ENCODE assay signal across 23 cellular contexts in genomic region chr13:79533781-79534400, GRCh38. TPM values are rescaled to one million over a fixed set of nuclear protein-coding genes. Genes with fewer than 3 reads are reported as not detected.
DNase-seq lines count a peak whose midpoint lies in the region; ATAC-seq and TF ChIP-seq lines count a peak whose summit lies in the region.
"Had no signal": no experiment of that assay in that cellular context is flagged by ENCODE, and none has a peak within 500 bp of the region (broad histone marks: within the 10 kb centered on the region; RNA-seq: fewer than 3 reads in every experiment).

No MANE protein-coding gene starts in this region.

- H3K27ac Mint-ChIP-seq in T-helper 2 cell treated with Interferon-gamma antibody and Interleukin-4, amounts not matched to agents 5 μg/mL and 100 μg/mL, for 36 hours = peak overlapping the region; percentile 76
- H3K27ac Mint-ChIP-seq in WTC11 = 0 out of 2 replicates have a peak overlapping the region, but pooled peaks have one; percentile 1
- H3K27ac Mint-ChIP-seq: activated naive CD4-positive, alpha-beta T cell treated with anti-CD3 and anti-CD28 coated beads for 36 hours; brain; CD4-positive, CD25-positive, alpha-beta regulatory T cell; stimulated activated memory B cell treated with anti-CD40 and anti-IgM and Interleukin-4, amounts not matched to agents 10 μg/mL and 1 μg/mL and 100 μg/mL, for 72 hours had no signal

- in situ Hi-C loops in mammary epithelial cell (cut with MboI; ENCODE audit: low sequenced_read_pairs in 2 of 2) = no loop called here

- H3K79me2 ChIP-seq in mammary epithelial cell (ENCODE audit: insufficient read depth, low read length) = peaks cover 69% of the 10 kb centered on the region

- H4K20me1 ChIP-seq in mammary epithelial cell (ENCODE audit: insufficient read depth, low read length) = no peaks in the 10 kb centered on the region

- CTCF ChIA-PET in WTC11 (lab: Charles Lee) (interaction anchor here (1.6 to 5.7 kb wide), 3 partner anchors 8 to 142 kb away, joined by 4 to 54 read pairs (median 5); no protein-coding TSS in a partner anchor), mammary epithelial cell (lab: Charles Lee; ENCODE audit: low non-redundant PET) (no interaction called here)

- no peak overlapping the region for H3K4me3 Mint-ChIP-seq in T-helper 2 cell treated with Interferon-gamma antibody and Interleukin-4, amounts not matched to agents 5 μg/mL and 100 μg/mL, for 36 hours
- no peak overlapping the region for H3K4me3 Mint-ChIP-seq in WTC11
- H3K4me3 Mint-ChIP-seq: activated naive CD4-positive, alpha-beta T cell treated with anti-CD3 and anti-CD28 coated beads for 36 hours; brain; CD4-positive, CD25-positive, alpha-beta regulatory T cell; stimulated activated memory B cell treated with anti-CD40 and anti-IgM and Interleukin-4, amounts not matched to agents 10 μg/mL and 1 μg/mL and 100 μg/mL, for 72 hours had no signal

- peaks cover 67% of the 10 kb centered on the region for H3K4me1 Mint-ChIP-seq in T-helper 2 cell treated with Interferon-gamma antibody and Interleukin-4, amounts not matched to agents 5 μg/mL and 100 μg/mL, for 36 hours (ENCODE audit: low read depth)
- peaks cover 43% of the 10 kb centered on the region for H3K4me1 Mint-ChIP-seq in WTC11
- H3K4me1 Mint-ChIP-seq: brain; stimulated activated memory B cell treated with anti-CD40 and anti-IgM and Interleukin-4, amounts not matched to agents 10 μg/mL and 1 μg/mL and 100 μg/mL, for 72 hours had no signal

- H3K27me3 Mint-ChIP-seq in T-helper 2 cell treated with Interferon-gamma antibody and Interleukin-4, amounts not matched to agents 5 μg/mL and 100 μg/mL, for 36 hours (ENCODE audit: low read depth) = no peaks in the 10 kb centered on the region
- no peaks in the 10 kb centered on the region for H3K27me3 Mint-ChIP-seq in WTC11 (ENCODE audit: low read depth)
- H3K27me3 Mint-ChIP-seq: CD4-positive, CD25-positive, alpha-beta regulatory T cell; stimulated activated memory B cell treated with anti-CD40 and anti-IgM and Interleukin-4, amounts not matched to agents 10 μg/mL and 1 μg/mL and 100 μg/mL, for 72 hours had no signal

- H3K9me3 ChIP-seq in mammary epithelial cell (replicated peaks; ENCODE audit: insufficient read depth, low read length) = no peaks in the 10 kb centered on the region
- H3K9me3 ChIP-seq: left ventricle myocardium inferior, Peyer's patch, right atrium auricular region, tibial artery had no signal

- no peak overlapping the region for H3K4me2 ChIP-seq in mammary epithelial cell (ENCODE audit: insufficient read depth, low read depth, low read length)

- no TSS peak for BruUV-seq in mammary epithelial cell (replicated peaks; lab: Mats Ljungman, UMichigan)

- no peak for DNase-seq in T-helper 2 cell treated with Interferon-gamma antibody and Interleukin-4, amounts not matched to agents 5 μg/mL and 100 μg/mL, for 36 hours (ENCODE audit: low spot score)
- DNase-seq in T-helper 2 cell (no peak), HCEC 1CT (peak; percentile 40), WTC11 (ENCODE audit: low spot score) (no peak), hepatic stellate cell (ENCODE audit: low spot score) (peak; percentile 15), epidermal melanocyte (ENCODE audit: insufficient read length, low spot score) (no peak), mammary epithelial cell (no peak)
- DNase-seq: activated CD4-positive, alpha-beta T cell treated with anti-CD3 and anti-CD28 coated beads for 4 hours; activated CD8-positive, alpha-beta memory T cell treated with anti-CD3 and anti-CD28 coated beads, Interleukin-2, amount 50 U/mL, for 48 hours; activated naive CD4-positive, alpha-beta T cell treated with anti-CD3 and anti-CD28 coated beads for 36 hours; CD4-positive, CD25-positive, alpha-beta regulatory T cell; cortex of kidney; H7; left ventricle myocardium inferior; NCI-H1417 treated with DMSO at 0.1 percent for 48 hours; NCI-H69; Peyer's patch; stimulated activated CD4-positive, alpha-beta T cell treated with anti-CD3 and anti-CD28 coated beads, Interleukin-15, amount 100 ng/mL, for 24 hours; tibial artery had no signal

- TF ChIP-seq CTCF in WTC11 (IDR thresholded peaks at IDR 0.05) (no peak), mammary epithelial cell (conservative IDR thresholded peaks at IDR 0.05 in 1 of 2, IDR thresholded peaks at IDR 0.05 in 1 of 2; ENCODE audit: extremely low read depth in 1 of 2, insufficient read depth in 1 of 2, low read depth in 1 of 2, low read length in 2 of 2) (no peak)

- 100% methylated on average over 5 of the region's 6 CpGs for WGBS in mammary epithelial cell (ENCODE audit: low coverage, missing lambda C conversion rate)

- H3K4me3 ChIP-seq in mammary epithelial cell (replicated peaks in 1 of 3; ENCODE audit: insufficient read depth in 1 of 3, low read depth in 2 of 3, low read length in 3 of 3) = no peak overlapping the region
- H3K4me3 ChIP-seq: left ventricle myocardium inferior, Peyer's patch, right atrium auricular region, tibial artery had no signal

- ATAC-seq in WTC11 (no peak), GM21825 (IDR thresholded peaks at IDR 0.05; ENCODE audit: unreplicated experiment) (no peak)
- ATAC-seq: stimulated activated memory B cell treated with anti-CD40 and anti-IgM and Interleukin-4, amounts not matched to agents 10 μg/mL and 1 μg/mL and 100 μg/mL, for 72 hours had no signal

- dilution Hi-C loops in mammary epithelial cell (cut with HindIII; ENCODE audit: low sequenced_read_pairs) = loop anchor here (5.0 kb wide), 1 partner anchor 107 kb away; no protein-coding TSS in a partner anchor

- no peaks in the 10 kb centered on the region for H3K27me3 ChIP-seq in mammary epithelial cell (ENCODE audit: insufficient read depth, low read length)
- H3K27me3 ChIP-seq: Peyer's patch, right atrium auricular region, tibial artery had no signal

- peaks cover 3% of the 10 kb centered on the region for H3K36me3 ChIP-seq in mammary epithelial cell (ENCODE audit: insufficient read depth, low read length)
- H3K36me3 ChIP-seq: right atrium auricular region had no signal

- intact Hi-C loops in mammary epithelial cell (cut with micrococcal nuclease) = no loop called here

- POLR2A ChIA-PET in WTC11 (lab: Charles Lee) = no interaction called here

- H3K9ac ChIP-seq in mammary epithelial cell (ENCODE audit: insufficient read depth, low read length) = no peak overlapping the region

- no peaks in the 10 kb centered on the region for H3K4me1 ChIP-seq in mammary epithelial cell (ENCODE audit: insufficient read depth, low read length)
- H3K4me1 ChIP-seq: Peyer's patch had no signal

- no peaks in the 10 kb centered on the region for H3K9me3 Mint-ChIP-seq in T-helper 2 cell treated with Interferon-gamma antibody and Interleukin-4, amounts not matched to agents 5 μg/mL and 100 μg/mL, for 36 hours
- no peaks in the 10 kb centered on the region for H3K9me3 Mint-ChIP-seq in WTC11
- H3K9me3 Mint-ChIP-seq: activated naive CD4-positive, alpha-beta T cell treated with anti-CD3 and anti-CD28 coated beads for 36 hours; CD4-positive, CD25-positive, alpha-beta regulatory T cell; stimulated activated memory B cell treated with anti-CD40 and anti-IgM and Interleukin-4, amounts not matched to agents 10 μg/mL and 1 μg/mL and 100 μg/mL, for 72 hours had no signal

- H2AFZ ChIP-seq in mammary epithelial cell (ENCODE audit: low read depth, low read length) = no peak overlapping the region

- H3K27ac ChIP-seq in mammary epithelial cell (ENCODE audit: insufficient read depth, low read depth, low read length) = no peak overlapping the region
- H3K27ac ChIP-seq: left ventricle myocardium inferior, Peyer's patch, tibial artery had no signal

- H3K36me3 Mint-ChIP-seq in T-helper 2 cell treated with Interferon-gamma antibody and Interleukin-4, amounts not matched to agents 5 μg/mL and 100 μg/mL, for 36 hours (ENCODE audit: low read depth) = peaks cover 69% of the 10 kb centered on the region
- 0 out of 2 replicates have a peak, but pooled peaks cover 5% of the 10 kb centered on the region for H3K36me3 Mint-ChIP-seq in WTC11
- H3K36me3 Mint-ChIP-seq: stimulated activated memory B cell treated with anti-CD40 and anti-IgM and Interleukin-4, amounts not matched to agents 10 μg/mL and 1 μg/mL and 100 μg/mL, for 72 hours had no signal

TF ChIP-seq in WTC11, 78 proteins besides CTCF, POLR2A, EP300 and RAD21:
- no peak for TF ChIP-seq TEAD4 (CRISPR knock-in tag; IDR thresholded peaks at IDR 0.05)

RNA-seq across cellular contexts. Expression of gene NDFIP2, which starts 52.9 kb away (rescaled TPM):
- 23.1 to 28.1 TPM (median 26.6 TPM) in 3 replicates for total RNA-seq in WTC11 (2021)
- total RNA-seq in mammary epithelial cell = 100 to 1,000 TPM; 120 TPM
- polyA plus RNA-seq in mammary epithelial cell = 55.2 TPM
- polyA minus RNA-seq in mammary epithelial cell = 103 TPM

Comparison
In these comparisons a context has a peak if more than half of its experiments do, and no peak if none do; other contexts are left out.
1. DNase-seq: peak in HCEC 1CT (single experiment) and hepatic stellate cell (single experiment); none in T-helper 2 cell treated with Interferon-gamma antibody and Interleukin-4, amounts not matched to agents 5 μg/mL and 100 μg/mL, for 36 hours (single experiment), T-helper 2 cell (0 of 5), WTC11 (single experiment), epidermal melanocyte (single experiment) and mammary epithelial cell (single experiment).